ENCODE assay signal across 17 cellular contexts in the genomic region with DNA sequence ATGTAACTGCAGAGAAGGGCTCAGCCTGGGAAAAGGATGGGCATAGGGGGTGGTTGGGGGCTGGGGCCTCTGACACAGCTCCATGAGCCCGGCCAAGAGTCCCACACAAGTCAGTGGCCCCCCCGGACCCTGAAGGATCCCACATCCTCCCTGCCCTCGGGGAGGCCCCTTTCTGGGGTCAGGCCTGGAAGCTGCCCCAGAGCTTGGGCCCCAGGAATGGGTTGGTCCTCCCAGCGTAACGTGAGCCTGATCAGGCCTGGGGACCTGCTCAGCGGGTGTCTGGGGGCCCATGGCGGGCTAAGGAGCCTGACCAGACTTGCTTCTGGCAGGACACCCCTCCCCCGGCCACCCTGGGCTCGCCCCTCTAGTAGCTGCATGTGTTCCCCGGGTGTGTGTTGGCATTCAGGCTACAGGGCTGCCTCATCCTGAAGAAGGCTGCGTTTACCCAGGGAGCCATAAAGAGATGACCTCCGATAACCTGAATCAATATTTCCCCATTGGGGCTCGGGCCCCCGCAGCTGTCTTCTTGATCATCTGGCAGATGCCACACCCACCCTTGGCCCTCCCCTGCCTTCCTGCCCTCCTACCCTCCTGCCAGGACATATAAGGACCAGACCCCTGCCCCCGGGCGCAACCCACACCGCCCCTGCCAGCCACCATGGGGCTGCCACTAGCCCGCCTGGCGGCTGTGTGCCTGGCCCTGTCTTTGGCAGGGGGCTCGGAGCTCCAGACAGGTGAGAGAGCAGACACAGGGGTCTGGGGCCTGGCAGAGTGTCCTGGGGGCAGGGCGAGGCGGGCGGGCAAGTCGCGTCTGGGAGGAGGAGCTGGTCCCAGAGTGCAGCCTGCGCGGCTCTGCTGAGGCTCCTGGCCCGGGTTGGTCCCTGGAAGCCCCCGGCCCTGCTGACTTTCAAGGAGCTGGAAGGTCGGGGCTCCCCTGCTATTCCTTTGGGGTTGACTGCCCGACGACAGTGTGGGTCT. TPM values are rescaled to one million over a fixed set of nuclear protein-coding genes. Genes with fewer than 3 reads are reported as not detected.
A peak's percentile ranks its signal among the peaks of the same experiment; 100 is the strongest.
DNase-seq lines count a peak whose midpoint lies in the region; ATAC-seq and TF ChIP-seq lines count a peak whose summit lies in the region.
"Had no signal": no experiment of that assay in that cellular context is flagged by ENCODE, and none has a peak within 500 bp of the region (broad histone marks: within the 10 kb centered on the region; RNA-seq: fewer than 3 reads in every experiment).

TSS of gene MUC2 (plus strand) at position 631 of the 978 bp plus-strand sequence.

- H3K9ac ChIP-seq in IMR-90 (ENCODE audit: low read depth, low read length): no peak within 1 kb of the TSS

- no peak within 1 kb of the TSS for H2BK120ac ChIP-seq in IMR-90 (ENCODE audit: low read depth, low read length)

- H4K8ac ChIP-seq in IMR-90 (ENCODE audit: low read depth in 2 of 2, low read length in 2 of 2): peak within 1 kb of the TSS in 1 of 2 experiments; percentile 5; a peak in 1 of 4 replicates

- H3K79me1 ChIP-seq in IMR-90 (ENCODE audit: low read depth in 1 of 2, low read length in 2 of 2): no peaks in the 10 kb centered on the region

- H3K9me3 ChIP-seq in IMR-90 (ENCODE audit: control insufficient read depth, insufficient read depth, low read length) (no peaks in the 10 kb centered on the region), heart left ventricle (no peaks in the 10 kb centered on the region), osteoblast (ENCODE audit: low read depth, low read length) (no peaks in the 10 kb centered on the region)
- H3K9me3 ChIP-seq: thoracic aorta had no signal

- H2BK5ac ChIP-seq in IMR-90 (ENCODE audit: low read depth, low read length, poor library complexity, severe bottlenecking): no peak within 1 kb of the TSS

- H3K9me3 Mint-ChIP-seq in CD14-positive monocyte: no peaks in the 10 kb centered on the region
- H3K9me3 Mint-ChIP-seq: activated T-helper 17 cell treated with anti-CD3 and anti-CD28 coated beads, Interleukin-2, amount 50 U/mL, for 72 hours; CD4-positive, alpha-beta T cell; T-helper 1 cell treated with Interleukin-12 subunit alpha and Interleukin-12 subunit beta and Interleukin-4 antibody, amounts not matched to agents 30 μg/mL and 1 μg/mL, for 36 hours had no signal

- no peak within 1 kb of the TSS for H3K27ac ChIP-seq in IMR-90 (ENCODE audit: insufficient read depth, low read length)
- no peak within 1 kb of the TSS for H3K27ac ChIP-seq in heart left ventricle
- H3K27ac ChIP-seq in osteoblast (ENCODE audit: low read depth, low read length): no peak within 1 kb of the TSS
- H3K27ac ChIP-seq: thoracic aorta had no signal

- H3K4me1 Mint-ChIP-seq in CD14-positive monocyte: peaks cover 6% of the 10 kb centered on the region

- H3K27me3 Mint-ChIP-seq in CD14-positive monocyte (ENCODE audit: low read depth in 3 of 3): peaks cover 0 to 6% (median 0%) of the 10 kb centered on the region in 3 donors

- DNase-seq in CD14-positive monocyte (ENCODE audit: low spot score) (peak; percentile 43), IMR-90 (no peak), heart left ventricle (peak in 3 of 5 donors; percentile 7 to 56 (median 21)), osteoblast (ENCODE audit: insufficient read length, low spot score, missing footprints) (peak; percentile 87), NCI-H146 treated with DMSO at 0.1 percent for 48 hours (lab: John Stamatoyannopoulos, UW; ENCODE audit: unreplicated experiment) (no peak), DMS 273 (lab: John Stamatoyannopoulos, UW; ENCODE audit: unreplicated experiment) (no peak), NCI-H2081 (lab: John Stamatoyannopoulos, UW) (no peak)
- DNase-seq: activated CD4-positive, alpha-beta T cell treated with anti-CD3 and anti-CD28 coated beads for 48 hours; NCI-H1694 treated with DMSO at 0.1 percent for 48 hours; NCI-H524 treated with DMSO at 0.1 percent for 48 hours had no signal

- 71% methylated on average over 20 of the region's 32 CpGs; no CpG with 5 or more reads in 1 of the 2 experiments for WGBS in IMR-90 (ENCODE audit: extremely low coverage in 2 of 2, insufficient read length in 1 of 2), 2 experiments
- WGBS in heart left ventricle, 4 donors: 83 to 93% (median 84%) methylated on average over 9 to 32 of the region's 32 CpGs

- POLR2A ChIA-PET in IMR-90 (lab: Charles Lee; ENCODE audit: unreplicated experiment): no interaction called here

- BruUV-seq in IMR-90 (replicated peaks; lab: Mats Ljungman, UMichigan): no TSS peak

- H3K27me3 ChIP-seq in IMR-90 (ENCODE audit: control insufficient read depth, insufficient read depth, low read length) (no peaks in the 10 kb centered on the region; the same call in 1 of the 2 replicates), heart left ventricle (peaks cover 0 to 3% (median 0%) of the 10 kb centered on the region in 9 donors), osteoblast (ENCODE audit: insufficient read depth, low read length) (no peaks in the 10 kb centered on the region)

- H3K36me3 ChIP-seq in IMR-90 (ENCODE audit: control insufficient read depth, insufficient read depth, low read length) (no peaks in the 10 kb centered on the region), heart left ventricle (no peaks in the 10 kb centered on the region), osteoblast (ENCODE audit: insufficient read depth, low read length) (no peaks in the 10 kb centered on the region)
- H3K36me3 ChIP-seq: thoracic aorta had no signal

- H3K4me2 ChIP-seq in IMR-90 (ENCODE audit: low read depth, low read length) (no peak within 1 kb of the TSS), osteoblast (ENCODE audit: insufficient read depth, low read length) (no peak within 1 kb of the TSS)

- no peak for TF ChIP-seq RAD21 in IMR-90 (IDR thresholded peaks at IDR 0.05; ENCODE audit: low read length)

- TF ChIP-seq CTCF in CD14-positive monocyte (IDR thresholded peaks at IDR 0.05): no peak
- no peak for TF ChIP-seq CTCF in IMR-90 (conservative IDR thresholded peaks at IDR 0.05; ENCODE audit: low read depth, low read length)
- TF ChIP-seq CTCF in heart left ventricle (IDR thresholded peaks at IDR 0.05): no peak
- TF ChIP-seq CTCF in osteoblast (IDR thresholded peaks at IDR 0.05; ENCODE audit: extremely low read depth, low read depth, low read length): no peak

- H3K4me1 ChIP-seq in IMR-90 (ENCODE audit: control insufficient read depth, insufficient read depth, low read length): peaks cover 11% of the 10 kb centered on the region
- H3K4me1 ChIP-seq in heart left ventricle: peaks cover 4 to 20% (median 13%) of the 10 kb centered on the region in 12 donors
- H3K4me1 ChIP-seq in osteoblast (ENCODE audit: insufficient read depth, low read length): peaks cover 3% of the 10 kb centered on the region

- dilution Hi-C loops in IMR-90 (cut with HindIII; ENCODE audit: low sequenced_read_pairs, unreplicated experiment): no loop called here

- H3K56ac ChIP-seq in IMR-90 (ENCODE audit: extremely low read depth, insufficient read depth, low read length): no peak within 1 kb of the TSS

- no peaks in the 10 kb centered on the region for H3K36me3 Mint-ChIP-seq in CD14-positive monocyte

- no peak within 1 kb of the TSS for H3K4me3 ChIP-seq in IMR-90 (ENCODE audit: insufficient read depth, low read depth, low read length)
- no peak within 1 kb of the TSS for H3K4me3 ChIP-seq in heart left ventricle
- H3K4me3 ChIP-seq in osteoblast (ENCODE audit: insufficient read depth, low read length): no peak within 1 kb of the TSS
- H3K4me3 ChIP-seq: thoracic aorta had no signal

- no peak within 1 kb of the TSS for H2BK20ac ChIP-seq in IMR-90 (ENCODE audit: low read depth, low read length)

- no peak within 1 kb of the TSS for H2AK5ac ChIP-seq in IMR-90 (ENCODE audit: low read depth, low read length)

- no peak within 1 kb of the TSS for H4K91ac ChIP-seq in IMR-90 (ENCODE audit: insufficient read depth, low read depth, low read length)

- peak within 1 kb of the TSS; percentile 65 for H2AK9ac ChIP-seq in IMR-90 (replicated peaks; ENCODE audit: low read depth, low read length, poor library complexity)

- H3K14ac ChIP-seq in IMR-90 (replicated peaks; ENCODE audit: low read depth, low read length): no peak within 1 kb of the TSS

- 0 out of 2 replicates have a peak within 1 kb of the TSS, but pooled peaks have one; percentile 13 for H3K18ac ChIP-seq in IMR-90 (ENCODE audit: low read depth, low read length)

- TF ChIP-seq POLR2A in IMR-90 (IDR thresholded peaks at IDR 0.05; ENCODE audit: low read depth, low read length): no peak
- TF ChIP-seq POLR2A in heart left ventricle (IDR thresholded peaks at IDR 0.05): no peak

- no peaks in the 10 kb centered on the region for H3K79me2 ChIP-seq in osteoblast (ENCODE audit: insufficient read depth, low read length)

- H3K4ac ChIP-seq in IMR-90 (ENCODE audit: low read depth, low read length): no peak within 1 kb of the TSS

- H3K9me1 ChIP-seq in IMR-90 (ENCODE audit: insufficient read depth, low read length): no peaks in the 10 kb centered on the region

- no peak within 1 kb of the TSS for H2BK15ac ChIP-seq in IMR-90 (ENCODE audit: low read depth, low read length)

- in situ Hi-C loops in IMR-90 (cut with MboI; ENCODE audit: low sequenced_read_pairs): no loop called here

- no peaks in the 10 kb centered on the region for H4K20me1 ChIP-seq in IMR-90 (ENCODE audit: insufficient read depth, low read length)
- H4K20me1 ChIP-seq in osteoblast (ENCODE audit: insufficient read depth, low read length): no peaks in the 10 kb centered on the region

- no peak for ATAC-seq in IMR-90 (ENCODE audit: low read depth)
- no peak for ATAC-seq in heart left ventricle
- ATAC-seq in GM18502 (IDR thresholded peaks at IDR 0.05; ENCODE audit: poor library complexity, unreplicated experiment): no peak
- ATAC-seq: activated T-helper 17 cell treated with anti-CD3 and anti-CD28 coated beads, Interleukin-2, amount 50 U/mL, for 72 hours had no signal

- intact Hi-C loops in CD14-positive monocyte (cut with micrococcal nuclease): no loop called here
- intact Hi-C loops in IMR-90 (cut with micrococcal nuclease): no loop called here
- intact Hi-C loops in heart left ventricle (cut with DNase I): no loop called here

- CTCF ChIA-PET in IMR-90 (lab: Yijun Ruan, JAX): no interaction called here

- no peak within 1 kb of the TSS for H3K23ac ChIP-seq in IMR-90 (ENCODE audit: low read depth, low read length)

- H2AFZ ChIP-seq in IMR-90 (replicated peaks; ENCODE audit: low read length, poor library complexity) (no peak within 1 kb of the TSS), osteoblast (ENCODE audit: low read length) (no peak within 1 kb of the TSS)

- H4K5ac ChIP-seq in IMR-90 (ENCODE audit: low read depth, low read length): no peak within 1 kb of the TSS

- no peak within 1 kb of the TSS for H3K4me3 Mint-ChIP-seq in CD14-positive monocyte
- H3K4me3 Mint-ChIP-seq: activated T-helper 17 cell treated with anti-CD3 and anti-CD28 coated beads, Interleukin-2, amount 50 U/mL, for 72 hours; CD4-positive, alpha-beta T cell; T-helper 1 cell treated with Interleukin-12 subunit alpha and Interleukin-12 subunit beta and Interleukin-4 antibody, amounts not matched to agents 30 μg/mL and 1 μg/mL, for 36 hours had no signal

- no peak within 1 kb of the TSS for H3K27ac Mint-ChIP-seq in CD14-positive monocyte
- H3K27ac Mint-ChIP-seq: activated T-helper 17 cell treated with anti-CD3 and anti-CD28 coated beads, Interleukin-2, amount 50 U/mL, for 72 hours; CD4-positive, alpha-beta T cell; T-helper 1 cell treated with Interleukin-12 subunit alpha and Interleukin-12 subunit beta and Interleukin-4 antibody, amounts not matched to agents 30 μg/mL and 1 μg/mL, for 36 hours had no signal

RNA-seq across cellular contexts. Expression of gene MUC2, which starts in this region (rescaled TPM):
- polyA plus RNA-seq in CD14-positive monocyte (not detected), IMR-90 (2012; rRNA removed) (not detected in 2 replicates), heart left ventricle (under 1 TPM in 1 of 2 donors, not detected in 1; 0.01 TPM)
- total RNA-seq in IMR-90 (2012; rRNA removed) (not detected in 2 replicates), heart left ventricle (under 1 TPM in 1 of 9 donors, not detected in 8; 0.07 TPM), osteoblast (not detected in 2 replicates)
- polyA plus RNA-seq in IMR-90 (2012; cell fraction: cytosol; rRNA removed): not detected in 2 replicates
- not detected in 2 replicates for polyA plus RNA-seq in IMR-90 (2012; cell fraction: nucleus; rRNA removed; ENCODE audit: low replicate concordance)
- total RNA-seq: activated T-helper 17 cell treated with anti-CD3 and anti-CD28 coated beads, Interleukin-2, amount 50 U/mL, for 72 hours; CD4-positive, alpha-beta T cell; dermis microvascular lymphatic vessel endothelial cell; fibroblast of lung; thoracic aorta had no signal
- polyA plus RNA-seq: fibroblast of lung had no signal

Comparison
In these comparisons a context has a peak if more than half of its experiments do, and no peak if none do; other contexts are left out.
1. Peak in DNase-seq in CD14-positive monocyte; RNA of the gene not detected or under 1 TPM.
2. Peak in DNase-seq in heart left ventricle; RNA of the gene not detected or under 1 TPM.
3. Peak in DNase-seq in osteoblast; RNA of the gene not detected or under 1 TPM.